16 cellular contexts compared by ENCODE assay signal in the genomic region with DNA sequence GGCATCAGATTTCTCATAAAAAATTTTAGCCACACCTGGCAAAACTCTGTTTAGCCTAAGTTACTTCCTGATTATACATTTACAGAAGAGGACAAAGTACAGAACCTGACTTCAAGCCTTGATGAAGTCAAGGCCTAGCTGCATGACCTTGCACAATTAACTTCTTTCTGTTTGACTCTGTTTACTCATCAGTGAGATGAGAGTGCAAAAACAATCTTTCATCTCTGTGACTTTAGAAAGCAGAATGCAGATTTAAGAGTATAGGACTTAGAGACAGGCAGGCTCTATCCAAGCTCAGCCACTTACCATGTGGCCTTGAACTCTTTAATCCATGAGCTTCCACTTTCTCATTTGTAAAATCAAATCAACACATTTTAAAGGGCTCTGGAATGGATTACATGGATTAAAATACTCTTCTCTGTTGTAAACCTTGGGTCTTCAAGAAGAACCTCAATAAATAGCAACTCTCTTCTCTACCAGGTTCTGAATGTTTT.
A peak's percentile ranks its signal among the peaks of the same experiment; 100 is the strongest.
DNase-seq lines count a peak whose midpoint lies in the region; ATAC-seq and TF ChIP-seq lines count a peak whose summit lies in the region.
"Had no signal": no experiment of that assay in that cellular context is flagged by ENCODE, and none has a peak within 500 bp of the region (broad histone marks: within the 10 kb centered on the region; RNA-seq: fewer than 3 reads in every experiment).

No MANE protein-coding gene starts in this region.

- H3K9me3 ChIP-seq in right lobe of liver, result no peaks in the 10 kb centered on the region
- H3K9me3 ChIP-seq: A549 had no signal

- H3K4me3 ChIP-seq in fibroblast of villous mesenchyme (ENCODE audit: low read depth, low read length), result no peak overlapping the region
- H3K4me3 ChIP-seq in right lobe of liver, result no peak overlapping the region
- H3K4me3 ChIP-seq: A549 had no signal

- TF ChIP-seq POLR2A in right lobe of liver (IDR thresholded peaks at IDR 0.05), result no peak

- H3K27me3 ChIP-seq in right lobe of liver, result no peaks in the 10 kb centered on the region

- no peaks in the 10 kb centered on the region for H3K36me3 ChIP-seq in right lobe of liver

- peak; percentile 16 for DNase-seq in HuH-7 (ENCODE audit: low spot score)
- peak; percentile 2 for DNase-seq in fibroblast of villous mesenchyme (ENCODE audit: low read depth)
- no peak for DNase-seq in right lobe of liver
- DNase-seq in stimulated activated CD4-positive, alpha-beta T cell treated with anti-CD3 and anti-CD28 coated beads, Interleukin-12 subunit alpha, Interleukin-12 subunit beta, amount 100 ng/mL, for 4 hours, result no peak
- DNase-seq in germinal center (ENCODE audit: low spot score), result no peak
- no peak for DNase-seq in activated naive CD4-positive, alpha-beta T cell (lab: John Stamatoyannopoulos, UW)
- no peak for DNase-seq in stimulated activated CD4-positive, alpha-beta T cell treated with anti-CD3 and anti-CD28 coated beads, Interleukin-4, amount 100 ng/mL, for 4 hours
- DNase-seq: DND-41, GDM1, NCI-H1436 treated with DMSO at 0.1 percent for 48 hours, NCI-H2081, NCI-H524, PC-3 had no signal

- H3K27ac ChIP-seq in 22Rv1, result peak overlapping the region; percentile 91
- H3K27ac ChIP-seq in right lobe of liver, result peak overlapping the region in 1 of 3 donors; percentile 74
- H3K27ac ChIP-seq: A549, C4-2B had no signal

- ATAC-seq in right lobe of liver, result peak; percentile 90 to 99 (median 97)
- ATAC-seq: A549, PC-3 had no signal

- intact Hi-C loops in right lobe of liver (cut with DNase I), result no loop called here

- peaks cover 0 to 19% (median 6%) of the 10 kb centered on the region in 4 donors for H3K4me1 ChIP-seq in right lobe of liver
- H3K4me1 ChIP-seq: A549 had no signal

- no peak for TF ChIP-seq CTCF in 22Rv1 (IDR thresholded peaks at IDR 0.05)
- no peak for TF ChIP-seq CTCF in fibroblast of villous mesenchyme (IDR thresholded peaks at IDR 0.05; ENCODE audit: insufficient read depth, low read depth, low read length)
- TF ChIP-seq CTCF in right lobe of liver (IDR thresholded peaks at IDR 0.05), result no peak

Comparison
In these comparisons a context has a peak if more than half of its experiments do, and no peak if none do; other contexts are left out.
1. DNase-seq: peak in HuH-7 (single experiment) and fibroblast of villous mesenchyme (single experiment); none in right lobe of liver (0 of 3), stimulated activated CD4-positive, alpha-beta T cell treated with anti-CD3 and anti-CD28 coated beads, Interleukin-12 subunit alpha, Interleukin-12 subunit beta, amount 100 ng/mL, for 4 hours (single experiment), germinal center (single experiment), activated naive CD4-positive, alpha-beta T cell (0 of 4) and stimulated activated CD4-positive, alpha-beta T cell treated with anti-CD3 and anti-CD28 coated beads, Interleukin-4, amount 100 ng/mL, for 4 hours (0 of 2).